ENCODE assay signal across 7 cellular contexts in genomic region chr2:132557694-132558093, GRCh38.
"Had no signal": no experiment of that assay in that cellular context is flagged by ENCODE, and none has a peak within 500 bp of the region (broad histone marks: within the 10 kb centered on the region; RNA-seq: fewer than 3 reads in every experiment).

No MANE protein-coding gene starts in this region.

- H3K9ac ChIP-seq: KMS-11 had no signal

- DNase-seq: IMR-90, KBM-7, KG1 had no signal

- FAIRE-seq: HepG2, HTR-8/SVneo had no signal

- ATAC-seq: HepG2 had no signal

- H3K27ac ChIP-seq: HL-60, KMS-11 had no signal

- H3K4me2 ChIP-seq: KMS-11 had no signal
